In the genomic region with DNA sequence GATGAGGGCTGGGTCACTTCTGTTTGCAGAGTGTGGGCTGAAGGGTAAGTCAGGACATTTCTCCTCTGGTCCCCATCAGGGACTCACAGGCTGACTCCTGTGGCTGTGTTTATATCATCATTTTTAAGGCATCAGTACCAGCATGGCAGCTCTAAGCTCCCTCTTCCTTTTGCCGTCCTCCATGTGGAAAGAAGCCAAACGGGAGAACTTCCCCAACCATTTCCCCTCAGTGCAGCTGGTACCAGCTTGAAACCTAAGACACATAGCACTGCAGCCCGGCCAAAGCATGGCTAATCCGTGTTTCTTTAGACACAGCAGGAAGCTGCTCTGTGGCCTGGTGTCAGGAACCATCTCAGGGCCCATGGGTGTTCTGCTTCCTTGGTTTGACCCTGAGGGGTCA, we compare ENCODE assay signal across 11 cellular contexts. TPM values are rescaled to one million over a fixed set of nuclear protein-coding genes. Genes with fewer than 3 reads are reported as not detected.
DNase-seq lines count a peak whose midpoint lies in the region; ATAC-seq, FAIRE-seq and TF ChIP-seq lines count a peak whose summit lies in the region.
"Had no signal": no experiment of that assay in that cellular context is flagged by ENCODE, and none has a peak within 500 bp of the region (broad histone marks: within the 10 kb centered on the region; RNA-seq: fewer than 3 reads in every experiment).

No MANE protein-coding gene starts in this region.

- H4K20me1 ChIP-seq in keratinocyte (ENCODE audit: control insufficient read depth, extremely low read depth, insufficient read depth, low read length) = no peaks in the 10 kb centered on the region

- no peak for ATAC-seq in body of pancreas
- no peak for ATAC-seq in HG03039 (IDR thresholded peaks at IDR 0.05; ENCODE audit: unreplicated experiment)
- ATAC-seq in HG02884 (IDR thresholded peaks at IDR 0.05; ENCODE audit: unreplicated experiment) = no peak

- intact Hi-C loops in body of pancreas (cut with DNase I) = no loop called here

- no peaks in the 10 kb centered on the region for H3K36me3 ChIP-seq in body of pancreas (replicated peaks in 1 of 2; ENCODE audit: insufficient read depth in 1 of 2, low read depth in 2 of 2)
- H3K36me3 ChIP-seq in keratinocyte (ENCODE audit: control insufficient read depth in 2 of 2, extremely low read depth in 1 of 2, insufficient read depth in 2 of 2, low read length in 2 of 2) = no peaks in the 10 kb centered on the region
- H3K36me3 ChIP-seq: thyroid gland had no signal

- peak; percentile 23 for FAIRE-seq in keratinocyte (lab: Jason Lieb, UNC)

- dilution Hi-C loops in keratinocyte (cut with MboI; ENCODE audit: extremely low pct_ligation_motif_present, low sequenced_read_pairs) = no loop called here

- peak overlapping the region; percentile 28 for H3K4me2 ChIP-seq in keratinocyte (ENCODE audit: control insufficient read depth, extremely low read depth, insufficient read depth, low read depth, low read length)

- 66 to 67% methylated on average over 3 to 4 of the region's 4 CpGs for WGBS in body of pancreas, 2 donors

- H2AFZ ChIP-seq in keratinocyte (ENCODE audit: control insufficient read depth, low read length) = peak overlapping the region; percentile 59

- H3K4me1 ChIP-seq in body of pancreas (peaks cover 55% of the 10 kb centered on the region), keratinocyte (ENCODE audit: control insufficient read depth, extremely low read depth, insufficient read depth, low read length) (peaks cover 30% of the 10 kb centered on the region)

- H3K27ac ChIP-seq in body of pancreas (peak overlapping the region; percentile 80 to 89 (median 85)), keratinocyte (ENCODE audit: control insufficient read depth, insufficient read depth, low read length) (peak overlapping the region; percentile 95), skin epidermis (peak overlapping the region in 18 of 21 experiments; percentile 31 to 91 (median 80))

- H3K9me3 ChIP-seq in body of pancreas (no peaks in the 10 kb centered on the region), keratinocyte (ENCODE audit: control insufficient read depth, low read depth, low read length) (no peaks in the 10 kb centered on the region)
- H3K9me3 ChIP-seq: thyroid gland had no signal

- H3K27me3 ChIP-seq in body of pancreas = no peaks in the 10 kb centered on the region
- H3K27me3 ChIP-seq in keratinocyte (ENCODE audit: control insufficient read depth, extremely low read depth, insufficient read depth, low read length) = no peaks in the 10 kb centered on the region
- H3K27me3 ChIP-seq: thyroid gland had no signal

- H3K9ac ChIP-seq in keratinocyte (ENCODE audit: control insufficient read depth, extremely low read depth, insufficient read depth, low read length) = peak overlapping the region; percentile 79

- TF ChIP-seq CTCF in body of pancreas (IDR thresholded peaks at IDR 0.05) (no peak), keratinocyte (optimal IDR thresholded peaks at IDR 0.05 in 1 of 3, IDR thresholded peaks at IDR 0.05 in 1 of 3, conservative IDR thresholded peaks at IDR 0.05 in 1 of 3; ENCODE audit: extremely low read depth in 1 of 3, insufficient read depth in 2 of 3, low read length in 3 of 3) (no peak)

- DNase-seq in HCEC 1CT (peak; percentile 30), body of pancreas (no peak), keratinocyte (ENCODE audit: low read depth, low spot score) (no peak), SKM-1 (lab: John Stamatoyannopoulos, UW; ENCODE audit: unreplicated experiment) (no peak)
- no peak for DNase-seq in stimulated activated CD4-positive, alpha-beta T cell treated with anti-CD3 and anti-CD28 coated beads, Interleukin-4, amount 100 ng/mL, for 24 hours
- DNase-seq: immature natural killer cell, NCI-H1092 had no signal

- H3K9me1 ChIP-seq in keratinocyte (ENCODE audit: control insufficient read depth, extremely low read depth, insufficient read depth, low read length) = no peaks in the 10 kb centered on the region

- no peaks in the 10 kb centered on the region for H3K79me2 ChIP-seq in keratinocyte (ENCODE audit: control insufficient read depth, insufficient read depth, low read length)

- no peak for TF ChIP-seq POLR2A in body of pancreas (IDR thresholded peaks at IDR 0.05)

- H3K4me3 ChIP-seq in body of pancreas = no peak overlapping the region
- no peak overlapping the region for H3K4me3 ChIP-seq in keratinocyte (ENCODE audit: control insufficient read depth in 2 of 3, extremely low read depth in 1 of 3, insufficient read depth in 2 of 3, low read depth in 1 of 3, low read length in 3 of 3)
- H3K4me3 ChIP-seq in skin epidermis = no peak overlapping the region
- H3K4me3 ChIP-seq: thyroid gland had no signal

RNA-seq across cellular contexts. Expression of a gene that starts 31.9 kb away (rescaled TPM):
- total RNA-seq in body of pancreas = 10 to 100 TPM; 52.7 to 61.6 TPM
- polyA plus RNA-seq in keratinocyte = 54.5 to 190 TPM (median 127 TPM) in 3 replicates
- 125 TPM for polyA plus RNA-seq in keratinocyte (2011; ENCODE audit: low read depth)
- 44.8 and 61.1 TPM in 2 replicates for polyA plus RNA-seq in keratinocyte (2011; cell fraction: cytosol; rRNA removed)
- polyA plus RNA-seq in keratinocyte (2011; cell fraction: nucleus; rRNA removed) = 434 and 449 TPM in 2 replicates
- polyA plus RNA-seq in keratinocyte (2012; ENCODE audit: low replicate concordance) = 126 and 203 TPM in 2 replicates
- polyA minus RNA-seq in keratinocyte = 122 to 314 TPM (median 265 TPM) in 3 replicates
- 79.8 TPM for polyA minus RNA-seq in keratinocyte (2011; cell fraction: cytosol; rRNA and poly(A)+ RNA removed)
- 294 and 451 TPM in 2 replicates for polyA minus RNA-seq in keratinocyte (2011; cell fraction: nucleus; rRNA and poly(A)+ RNA removed)
